Comparison of ENCODE assay signal across 12 cellular contexts in the genomic region with DNA sequence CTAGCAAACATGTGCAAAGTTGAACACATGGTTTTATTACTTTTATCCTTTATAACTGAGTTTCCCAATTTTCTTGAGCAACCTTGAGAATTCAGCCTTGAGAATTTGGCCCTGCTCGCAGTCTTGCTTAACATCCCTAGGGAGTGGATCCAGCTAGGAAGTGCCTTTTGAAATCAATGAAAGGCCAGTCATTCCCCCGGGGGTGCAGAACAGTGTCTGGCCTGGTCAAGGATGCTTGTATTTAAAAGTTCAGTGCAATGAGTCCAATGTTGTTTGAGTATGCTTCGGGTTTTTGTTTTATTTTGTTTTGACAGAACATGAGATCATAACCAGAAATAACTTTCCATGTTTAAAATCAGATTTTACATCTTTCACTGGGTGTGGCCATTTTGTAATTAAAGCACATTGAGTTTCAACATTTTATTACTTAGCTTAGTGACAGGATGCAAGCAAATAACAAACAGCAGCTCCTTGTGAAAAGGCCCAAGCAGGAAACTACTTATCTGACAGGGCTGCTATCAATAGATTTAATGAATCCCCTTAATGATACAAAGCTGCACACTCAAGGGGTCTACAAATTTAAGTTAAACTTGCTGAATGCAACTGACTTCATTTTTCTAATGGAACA. TPM values are rescaled to one million over a fixed set of nuclear protein-coding genes. Genes with fewer than 3 reads are reported as not detected.
DNase-seq lines count a peak whose midpoint lies in the region; ATAC-seq and TF ChIP-seq lines count a peak whose summit lies in the region.
"Had no signal": no experiment of that assay in that cellular context is flagged by ENCODE, and none has a peak within 500 bp of the region (broad histone marks: within the 10 kb centered on the region; RNA-seq: fewer than 3 reads in every experiment).

No MANE protein-coding gene starts in this region.

- H3K27me3 ChIP-seq in AG04450 (ENCODE audit: control insufficient read depth, insufficient read depth, low read length) (no peaks in the 10 kb centered on the region), parathyroid adenoma (ENCODE audit: control insufficient read depth, insufficient read depth, low read length) (no peaks in the 10 kb centered on the region), mesendoderm (ENCODE audit: insufficient read depth, low read length, poor library complexity) (no peaks in the 10 kb centered on the region)

- no peak overlapping the region for H2BK120ac ChIP-seq in mesendoderm (ENCODE audit: low read depth, low read length)

- no CpG with 5 or more reads among the region's 3 CpGs for WGBS in mesendoderm (ENCODE audit: extremely low coverage, insufficient coverage, low lambda C conversion rate)

- H3K9me3 ChIP-seq in AG04450 (ENCODE audit: control insufficient read depth, insufficient read depth, low read length) (no peaks in the 10 kb centered on the region), parathyroid adenoma (ENCODE audit: control insufficient read depth, low read length) (no peaks in the 10 kb centered on the region)

- H3K4me3 ChIP-seq in AG04450 (ENCODE audit: low read depth, low read length) (no peak overlapping the region), parathyroid adenoma (ENCODE audit: low read depth, low read length) (no peak overlapping the region), mesendoderm (ENCODE audit: low read length) (no peak overlapping the region)

- H2BK15ac ChIP-seq in mesendoderm (replicated peaks; ENCODE audit: low read depth): no peak overlapping the region

- H3K4me2 ChIP-seq in parathyroid adenoma (ENCODE audit: low read length) (no peak overlapping the region), mesendoderm (ENCODE audit: low read length) (no peak overlapping the region)

- H3K36me3 Mint-ChIP-seq in WTC11 (no peaks in the 10 kb centered on the region), glutamatergic neuron (ENCODE audit: unreplicated experiment) (no peaks in the 10 kb centered on the region)
- H3K36me3 Mint-ChIP-seq: type B pancreatic cell had no signal

- H3K9me3 Mint-ChIP-seq in WTC11: no peaks in the 10 kb centered on the region
- peaks cover 2% of the 10 kb centered on the region for H3K9me3 Mint-ChIP-seq in glutamatergic neuron (ENCODE audit: unreplicated experiment)
- H3K9me3 Mint-ChIP-seq: dendritic cell treated with granulocyte-macrophage colony-stimulating factor and Interleukin-4, amounts not matched to agents 40 ng/mL and 50 ng/mL, for 4 days; type B pancreatic cell had no signal

- TF ChIP-seq CTCF in AG04450 (IDR thresholded peaks at IDR 0.05; ENCODE audit: low read depth, low read length): no peak
- TF ChIP-seq CTCF in WTC11 (IDR thresholded peaks at IDR 0.05): no peak
- TF ChIP-seq CTCF in glutamatergic neuron (IDR thresholded peaks at IDR 0.05; ENCODE audit: partially characterized antibody, unreplicated experiment): no peak
- TF ChIP-seq CTCF in parathyroid adenoma (IDR thresholded peaks at IDR 0.05): no peak

- ATAC-seq in WTC11 (peak; percentile 58; the same call in 1 of the 2 replicates), HG03571 (IDR thresholded peaks at IDR 0.05; ENCODE audit: unreplicated experiment) (no peak)

- H3K79me1 ChIP-seq in mesendoderm (ENCODE audit: low read length): no peaks in the 10 kb centered on the region

- H3K4ac ChIP-seq in mesendoderm (ENCODE audit: low read depth, low read length): no peak overlapping the region

- H3K27ac ChIP-seq in AG04450 (ENCODE audit: low read depth, low read length) (no peak overlapping the region), parathyroid adenoma (peak overlapping the region; percentile 60), mesendoderm (ENCODE audit: low read depth, low read length) (no peak overlapping the region)

- H3K27ac Mint-ChIP-seq in WTC11 (no peak overlapping the region), glutamatergic neuron (ENCODE audit: unreplicated experiment) (peak overlapping the region; percentile 11)
- H3K27ac Mint-ChIP-seq: dendritic cell treated with granulocyte-macrophage colony-stimulating factor and Interleukin-4, amounts not matched to agents 40 ng/mL and 50 ng/mL, for 4 days; type B pancreatic cell had no signal

- DNase-seq in AG04450 (ENCODE audit: low read depth, low spot score) (peak; percentile 42), WTC11 (ENCODE audit: low spot score) (no peak), glutamatergic neuron (peak; percentile 60), mesendoderm (no peak), pons (ENCODE audit: low spot score) (no peak)
- DNase-seq in activated CD8-positive, alpha-beta memory T cell treated with anti-CD3 and anti-CD28 coated beads, Interleukin-2, amount 50 U/mL, for 4 hours: no peak
- DNase-seq: NCI-H1105; stimulated activated CD4-positive, alpha-beta T cell treated with anti-CD3 and anti-CD28 coated beads, Interleukin-2, amount 100 ng/mL, for 24 hours had no signal

- H3K9ac ChIP-seq in parathyroid adenoma (no peak overlapping the region), mesendoderm (ENCODE audit: low read length) (no peak overlapping the region)

- no peak overlapping the region for H2AFZ ChIP-seq in parathyroid adenoma

- H2BK5ac ChIP-seq in mesendoderm (ENCODE audit: low read length): no peak overlapping the region

- H3K4me1 Mint-ChIP-seq in WTC11 (peaks cover 20% of the 10 kb centered on the region), glutamatergic neuron (ENCODE audit: low read depth, unreplicated experiment) (peaks cover 24% of the 10 kb centered on the region)

- H4K8ac ChIP-seq in mesendoderm (ENCODE audit: low read depth, low read length): no peak overlapping the region

- H3K4me1 ChIP-seq in parathyroid adenoma (peaks cover 9% of the 10 kb centered on the region), mesendoderm (ENCODE audit: control insufficient read depth, low read depth, low read length) (no peaks in the 10 kb centered on the region)

- H3K23ac ChIP-seq in mesendoderm (ENCODE audit: low read length): no peak overlapping the region

- H3K36me3 ChIP-seq in parathyroid adenoma (ENCODE audit: control insufficient read depth, insufficient read depth, low read length) (no peaks in the 10 kb centered on the region), mesendoderm (ENCODE audit: control insufficient read depth, insufficient read depth, low read length) (no peaks in the 10 kb centered on the region)

- H3K56ac ChIP-seq in mesendoderm (ENCODE audit: low read length): no peak overlapping the region

- H2AK5ac ChIP-seq in mesendoderm (ENCODE audit: low read length): no peak overlapping the region

- H4K5ac ChIP-seq in mesendoderm (ENCODE audit: low read length): no peak overlapping the region

- no peaks in the 10 kb centered on the region for H3K27me3 Mint-ChIP-seq in WTC11 (ENCODE audit: low read depth)
- H3K27me3 Mint-ChIP-seq in glutamatergic neuron (ENCODE audit: unreplicated experiment): no peaks in the 10 kb centered on the region
- H3K27me3 Mint-ChIP-seq: type B pancreatic cell had no signal

- H3K79me2 ChIP-seq in parathyroid adenoma (peaks cover 4% of the 10 kb centered on the region), mesendoderm (ENCODE audit: control insufficient read depth, insufficient read depth, low read length) (no peaks in the 10 kb centered on the region)

- H3K18ac ChIP-seq in mesendoderm (ENCODE audit: low read length): no peak overlapping the region

- H3K4me3 Mint-ChIP-seq in WTC11 (no peak overlapping the region), glutamatergic neuron (ENCODE audit: unreplicated experiment) (no peak overlapping the region)
- H3K4me3 Mint-ChIP-seq: dendritic cell treated with granulocyte-macrophage colony-stimulating factor and Interleukin-4, amounts not matched to agents 40 ng/mL and 50 ng/mL, for 4 days; type B pancreatic cell had no signal

- CTCF ChIA-PET in AG04450 (lab: Charles Lee) (interaction anchor here (1.0 to 1.1 kb wide), 2 partner anchors 22 to 23 kb away, joined by 3 read pairs; no protein-coding TSS in a partner anchor), WTC11 (lab: Charles Lee) (no interaction called here)

- POLR2A ChIA-PET in AG04450 (lab: Yijun Ruan, JAX): no interaction called here
- POLR2A ChIA-PET in WTC11 (lab: Charles Lee): no interaction called here

TF ChIP-seq in WTC11, 78 proteins besides CTCF, POLR2A, EP300 and RAD21:
- TF ChIP-seq, protein P1, sequence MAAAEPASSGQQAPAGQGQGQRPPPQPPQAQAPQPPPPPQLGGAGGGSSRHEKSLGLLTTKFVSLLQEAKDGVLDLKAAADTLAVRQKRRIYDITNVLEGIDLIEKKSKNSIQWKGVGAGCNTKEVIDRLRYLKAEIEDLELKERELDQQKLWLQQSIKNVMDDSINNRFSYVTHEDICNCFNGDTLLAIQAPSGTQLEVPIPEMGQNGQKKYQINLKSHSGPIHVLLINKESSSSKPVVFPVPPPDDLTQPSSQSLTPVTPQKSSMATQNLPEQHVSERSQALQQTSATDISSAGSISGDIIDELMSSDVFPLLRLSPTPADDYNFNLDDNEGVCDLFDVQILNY (CRISPR knock-in tag; IDR thresholded peaks at IDR 0.05): no peak
- TF ChIP-seq MYBL2 (CRISPR knock-in tag; IDR thresholded peaks at IDR 0.05): no peak

RNA-seq across cellular contexts. Expression of a gene that starts 16.8 kb away (rescaled TPM):
- polyA plus RNA-seq in AG04450 (2011; rRNA removed): 0.37 and 0.43 TPM in 2 replicates
- polyA minus RNA-seq in AG04450 (2011; rRNA and poly(A)+ RNA removed): 0.22 and 0.28 TPM in 2 replicates
- total RNA-seq in WTC11 (2021) (0.07 to 0.09 TPM in 2 of 3 replicates, not detected in the other), glutamatergic neuron (ENCODE audit: unreplicated experiment) (5.1 TPM)
- polyA plus RNA-seq in mesendoderm (2013, experiment 1 of 2): 0.04 TPM
- polyA plus RNA-seq in mesendoderm (2013, experiment 2 of 2): 0.10 TPM

Comparison
In these comparisons a context has a peak if more than half of its experiments do, and no peak if none do; other contexts are left out.
1. DNase-seq: peak in AG04450 (single experiment) and glutamatergic neuron (single experiment); none in WTC11 (single experiment), activated CD8-positive, alpha-beta memory T cell treated with anti-CD3 and anti-CD28 coated beads, Interleukin-2, amount 50 U/mL, for 4 hours (single experiment), mesendoderm (single experiment) and pons (single experiment).